In the genomic region with DNA sequence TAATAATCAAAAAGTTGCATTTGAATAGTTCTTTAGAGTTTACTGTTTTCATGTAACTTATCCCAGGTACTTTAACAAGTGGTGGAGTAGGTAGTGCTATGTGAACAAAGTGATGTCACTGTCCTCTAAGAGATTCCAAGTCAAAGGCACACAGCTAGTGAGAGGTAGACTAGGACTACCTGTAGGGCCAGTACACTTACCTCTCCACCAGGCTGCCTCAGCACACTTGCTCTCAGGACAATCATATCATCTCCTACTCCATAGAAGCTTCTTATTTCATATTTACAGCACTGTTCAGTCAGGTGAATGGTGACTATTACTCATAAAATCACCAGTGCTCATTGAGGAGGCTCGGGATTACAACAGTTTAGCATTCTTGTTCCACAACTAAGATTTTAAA, we compare ENCODE assay signal across 2 cellular contexts.
TF ChIP-seq lines count a peak whose summit lies in the region.

No MANE protein-coding gene starts in this region.

TF ChIP-seq in GM23338, 12 proteins besides CTCF, POLR2A, EP300 and RAD21 (continued from another document):
- no peak for TF ChIP-seq NANOG (IDR thresholded peaks at IDR 0.05; ENCODE audit: borderline replicate concordance)
- TF ChIP-seq JUNB (IDR thresholded peaks at IDR 0.05; ENCODE audit: unreplicated experiment) = no peak
- TF ChIP-seq ZNF331 (CRISPR knock-in tag; IDR thresholded peaks at IDR 0.05; ENCODE audit: low read depth) = no peak
- TF ChIP-seq, protein P1, sequence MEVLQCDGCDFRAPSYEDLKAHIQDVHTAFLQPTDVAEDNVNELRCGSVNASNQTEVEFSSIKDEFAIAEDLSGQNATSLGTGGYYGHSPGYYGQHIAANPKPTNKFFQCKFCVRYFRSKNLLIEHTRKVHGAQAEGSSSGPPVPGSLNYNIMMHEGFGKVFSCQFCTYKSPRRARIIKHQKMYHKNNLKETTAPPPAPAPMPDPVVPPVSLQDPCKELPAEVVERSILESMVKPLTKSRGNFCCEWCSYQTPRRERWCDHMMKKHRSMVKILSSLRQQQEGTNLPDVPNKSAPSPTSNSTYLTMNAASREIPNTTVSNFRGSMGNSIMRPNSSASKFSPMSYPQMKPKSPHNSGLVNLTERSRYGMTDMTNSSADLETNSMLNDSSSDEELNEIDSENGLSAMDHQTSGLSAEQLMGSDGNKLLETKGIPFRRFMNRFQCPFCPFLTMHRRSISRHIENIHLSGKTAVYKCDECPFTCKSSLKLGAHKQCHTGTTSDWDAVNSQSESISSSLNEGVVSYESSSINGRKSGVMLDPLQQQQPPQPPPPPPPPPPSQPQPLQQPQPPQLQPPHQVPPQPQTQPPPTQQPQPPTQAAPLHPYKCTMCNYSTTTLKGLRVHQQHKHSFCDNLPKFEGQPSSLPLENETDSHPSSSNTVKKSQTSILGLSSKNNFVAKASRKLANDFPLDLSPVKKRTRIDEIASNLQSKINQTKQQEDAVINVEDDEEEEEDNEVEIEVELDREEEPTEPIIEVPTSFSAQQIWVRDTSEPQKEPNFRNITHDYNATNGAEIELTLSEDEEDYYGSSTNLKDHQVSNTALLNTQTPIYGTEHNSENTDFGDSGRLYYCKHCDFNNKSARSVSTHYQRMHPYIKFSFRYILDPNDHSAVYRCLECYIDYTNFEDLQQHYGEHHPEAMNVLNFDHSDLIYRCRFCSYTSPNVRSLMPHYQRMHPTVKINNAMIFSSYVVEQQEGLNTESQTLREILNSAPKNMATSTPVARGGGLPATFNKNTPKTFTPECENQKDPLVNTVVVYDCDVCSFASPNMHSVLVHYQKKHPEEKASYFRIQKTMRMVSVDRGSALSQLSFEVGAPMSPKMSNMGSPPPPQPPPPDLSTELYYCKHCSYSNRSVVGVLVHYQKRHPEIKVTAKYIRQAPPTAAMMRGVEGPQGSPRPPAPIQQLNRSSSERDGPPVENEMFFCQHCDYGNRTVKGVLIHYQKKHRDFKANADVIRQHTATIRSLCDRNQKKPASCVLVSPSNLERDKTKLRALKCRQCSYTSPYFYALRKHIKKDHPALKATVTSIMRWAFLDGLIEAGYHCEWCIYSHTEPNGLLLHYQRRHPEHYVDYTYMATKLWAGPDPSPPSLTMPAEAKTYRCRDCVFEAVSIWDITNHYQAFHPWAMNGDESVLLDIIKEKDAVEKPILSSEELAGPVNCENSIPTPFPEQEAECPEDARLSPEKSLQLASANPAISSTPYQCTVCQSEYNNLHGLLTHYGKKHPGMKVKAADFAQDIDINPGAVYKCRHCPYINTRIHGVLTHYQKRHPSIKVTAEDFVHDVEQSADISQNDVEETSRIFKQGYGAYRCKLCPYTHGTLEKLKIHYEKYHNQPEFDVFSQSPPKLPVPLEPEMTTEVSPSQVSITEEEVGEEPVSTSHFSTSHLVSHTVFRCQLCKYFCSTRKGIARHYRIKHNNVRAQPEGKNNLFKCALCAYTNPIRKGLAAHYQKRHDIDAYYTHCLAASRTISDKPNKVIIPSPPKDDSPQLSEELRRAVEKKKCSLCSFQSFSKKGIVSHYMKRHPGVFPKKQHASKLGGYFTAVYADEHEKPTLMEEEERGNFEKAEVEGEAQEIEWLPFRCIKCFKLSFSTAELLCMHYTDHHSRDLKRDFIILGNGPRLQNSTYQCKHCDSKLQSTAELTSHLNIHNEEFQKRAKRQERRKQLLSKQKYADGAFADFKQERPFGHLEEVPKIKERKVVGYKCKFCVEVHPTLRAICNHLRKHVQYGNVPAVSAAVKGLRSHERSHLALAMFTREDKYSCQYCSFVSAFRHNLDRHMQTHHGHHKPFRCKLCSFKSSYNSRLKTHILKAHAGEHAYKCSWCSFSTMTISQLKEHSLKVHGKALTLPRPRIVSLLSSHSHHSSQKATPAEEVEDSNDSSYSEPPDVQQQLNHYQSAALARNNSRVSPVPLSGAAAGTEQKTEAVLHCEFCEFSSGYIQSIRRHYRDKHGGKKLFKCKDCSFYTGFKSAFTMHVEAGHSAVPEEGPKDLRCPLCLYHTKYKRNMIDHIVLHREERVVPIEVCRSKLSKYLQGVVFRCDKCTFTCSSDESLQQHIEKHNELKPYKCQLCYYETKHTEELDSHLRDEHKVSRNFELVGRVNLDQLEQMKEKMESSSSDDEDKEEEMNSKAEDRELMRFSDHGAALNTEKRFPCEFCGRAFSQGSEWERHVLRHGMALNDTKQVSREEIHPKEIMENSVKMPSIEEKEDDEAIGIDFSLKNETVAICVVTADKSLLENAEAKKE (CRISPR knock-in tag; IDR thresholded peaks at IDR 0.05) = no peak
- TF ChIP-seq POLR2AphosphoS5 (IDR thresholded peaks at IDR 0.05; ENCODE audit: low read depth) = no peak
- no peak for TF ChIP-seq STAT1 (IDR thresholded peaks at IDR 0.05; ENCODE audit: unreplicated experiment)
- TF ChIP-seq CREB1 (CRISPR knock-in tag; IDR thresholded peaks at IDR 0.05; ENCODE audit: low read depth) = no peak
- TF ChIP-seq, protein P2, sequence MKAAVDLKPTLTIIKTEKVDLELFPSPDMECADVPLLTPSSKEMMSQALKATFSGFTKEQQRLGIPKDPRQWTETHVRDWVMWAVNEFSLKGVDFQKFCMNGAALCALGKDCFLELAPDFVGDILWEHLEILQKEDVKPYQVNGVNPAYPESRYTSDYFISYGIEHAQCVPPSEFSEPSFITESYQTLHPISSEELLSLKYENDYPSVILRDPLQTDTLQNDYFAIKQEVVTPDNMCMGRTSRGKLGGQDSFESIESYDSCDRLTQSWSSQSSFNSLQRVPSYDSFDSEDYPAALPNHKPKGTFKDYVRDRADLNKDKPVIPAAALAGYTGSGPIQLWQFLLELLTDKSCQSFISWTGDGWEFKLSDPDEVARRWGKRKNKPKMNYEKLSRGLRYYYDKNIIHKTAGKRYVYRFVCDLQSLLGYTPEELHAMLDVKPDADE (IDR thresholded peaks at IDR 0.05) = no peak
- TF ChIP-seq EZH2phosphoT487 (IDR thresholded peaks at IDR 0.05; ENCODE audit: unreplicated experiment) = no peak
- TF ChIP-seq EZH2 (IDR thresholded peaks at IDR 0.05; ENCODE audit: low read depth, unreplicated experiment) = no peak

TF ChIP-seq in WTC11, 78 proteins besides CTCF, POLR2A, EP300 and RAD21 (continued from another document):
- no peak for TF ChIP-seq OVOL2 (CRISPR knock-in tag; IDR thresholded peaks at IDR 0.05; ENCODE audit: borderline replicate concordance)
- no peak for TF ChIP-seq MYBL2 (CRISPR knock-in tag; IDR thresholded peaks at IDR 0.05)
- no peak for TF ChIP-seq ZNF671 (CRISPR knock-in tag; IDR thresholded peaks at IDR 0.05)
- TF ChIP-seq SMAD4 (CRISPR knock-in tag; IDR thresholded peaks at IDR 0.05) = no peak
- TF ChIP-seq, protein P3, sequence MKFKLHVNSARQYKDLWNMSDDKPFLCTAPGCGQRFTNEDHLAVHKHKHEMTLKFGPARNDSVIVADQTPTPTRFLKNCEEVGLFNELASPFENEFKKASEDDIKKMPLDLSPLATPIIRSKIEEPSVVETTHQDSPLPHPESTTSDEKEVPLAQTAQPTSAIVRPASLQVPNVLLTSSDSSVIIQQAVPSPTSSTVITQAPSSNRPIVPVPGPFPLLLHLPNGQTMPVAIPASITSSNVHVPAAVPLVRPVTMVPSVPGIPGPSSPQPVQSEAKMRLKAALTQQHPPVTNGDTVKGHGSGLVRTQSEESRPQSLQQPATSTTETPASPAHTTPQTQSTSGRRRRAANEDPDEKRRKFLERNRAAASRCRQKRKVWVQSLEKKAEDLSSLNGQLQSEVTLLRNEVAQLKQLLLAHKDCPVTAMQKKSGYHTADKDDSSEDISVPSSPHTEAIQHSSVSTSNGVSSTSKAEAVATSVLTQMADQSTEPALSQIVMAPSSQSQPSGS (CRISPR knock-in tag; IDR thresholded peaks at IDR 0.05; ENCODE audit: borderline replicate concordance, low read depth) = no peak
- TF ChIP-seq, protein P4, sequence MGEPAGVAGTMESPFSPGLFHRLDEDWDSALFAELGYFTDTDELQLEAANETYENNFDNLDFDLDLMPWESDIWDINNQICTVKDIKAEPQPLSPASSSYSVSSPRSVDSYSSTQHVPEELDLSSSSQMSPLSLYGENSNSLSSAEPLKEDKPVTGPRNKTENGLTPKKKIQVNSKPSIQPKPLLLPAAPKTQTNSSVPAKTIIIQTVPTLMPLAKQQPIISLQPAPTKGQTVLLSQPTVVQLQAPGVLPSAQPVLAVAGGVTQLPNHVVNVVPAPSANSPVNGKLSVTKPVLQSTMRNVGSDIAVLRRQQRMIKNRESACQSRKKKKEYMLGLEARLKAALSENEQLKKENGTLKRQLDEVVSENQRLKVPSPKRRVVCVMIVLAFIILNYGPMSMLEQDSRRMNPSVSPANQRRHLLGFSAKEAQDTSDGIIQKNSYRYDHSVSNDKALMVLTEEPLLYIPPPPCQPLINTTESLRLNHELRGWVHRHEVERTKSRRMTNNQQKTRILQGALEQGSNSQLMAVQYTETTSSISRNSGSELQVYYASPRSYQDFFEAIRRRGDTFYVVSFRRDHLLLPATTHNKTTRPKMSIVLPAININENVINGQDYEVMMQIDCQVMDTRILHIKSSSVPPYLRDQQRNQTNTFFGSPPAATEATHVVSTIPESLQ (CRISPR knock-in tag; IDR thresholded peaks at IDR 0.05) = no peak
